17 cellular contexts compared by ENCODE assay signal in the genomic region with DNA sequence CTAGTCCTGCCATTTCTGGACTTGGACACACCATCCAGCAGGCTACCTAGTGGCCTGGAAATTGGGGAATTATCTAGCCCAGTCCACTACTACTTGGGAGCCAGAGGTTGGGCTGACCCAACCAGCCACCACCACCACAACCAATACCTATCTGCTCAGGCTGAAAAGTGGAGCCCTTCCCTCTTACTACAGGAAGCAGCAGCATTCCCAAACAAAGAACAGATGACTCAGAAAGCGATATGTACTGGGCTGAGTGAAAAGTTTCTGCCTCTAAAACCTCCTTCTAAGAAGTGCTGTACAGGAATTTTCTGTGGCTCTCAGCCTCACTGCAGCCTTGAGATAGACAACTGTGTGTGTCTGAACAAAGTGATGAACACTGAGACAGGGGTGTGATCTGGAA.
DNase-seq lines count a peak whose midpoint lies in the region; ATAC-seq and TF ChIP-seq lines count a peak whose summit lies in the region.
"Had no signal": no experiment of that assay in that cellular context is flagged by ENCODE, and none has a peak within 500 bp of the region (broad histone marks: within the 10 kb centered on the region; RNA-seq: fewer than 3 reads in every experiment).

No MANE protein-coding gene starts in this region.

- H4K8ac ChIP-seq in mesenchymal stem cell (ENCODE audit: low read length), result peak overlapping the region; percentile 89

- H3K4me3 ChIP-seq in mesenchymal stem cell (ENCODE audit: insufficient read depth in 1 of 2, low read depth in 1 of 2, low read length in 2 of 2), result no peak overlapping the region
- H3K4me3 ChIP-seq in aorta (ENCODE audit: low read length in 2 of 2), result no peak overlapping the region
- H3K4me3 ChIP-seq in BE2C (ENCODE audit: low read depth, low read length), result no peak overlapping the region
- H3K4me3 ChIP-seq: BLaER1, SJCRH30 had no signal

- H3K79me1 ChIP-seq in mesenchymal stem cell (replicated peaks; ENCODE audit: low read length, poor library complexity, severe bottlenecking), result no peaks in the 10 kb centered on the region

- no peak overlapping the region for H2BK12ac ChIP-seq in mesenchymal stem cell (ENCODE audit: low read length in 2 of 2)

- peak overlapping the region; percentile 49 to 82 for H3K4ac ChIP-seq in mesenchymal stem cell (ENCODE audit: low read depth in 1 of 2, low read length in 2 of 2)

- intact Hi-C loops in aorta (cut with DNase I), result no loop called here

- no peak overlapping the region for H2AFZ ChIP-seq in mesenchymal stem cell (ENCODE audit: low read depth, low read length)

- no peak overlapping the region for H3K4me2 ChIP-seq in mesenchymal stem cell (ENCODE audit: low read length, poor library complexity, severe bottlenecking)
- H3K4me2 ChIP-seq: BLaER1 had no signal

- peak overlapping the region; percentile 75 to 95 for H3K18ac ChIP-seq in mesenchymal stem cell (ENCODE audit: low read depth in 1 of 2, low read length in 2 of 2)

- H3K36me3 ChIP-seq in mesenchymal stem cell (ENCODE audit: control insufficient read depth in 1 of 2, insufficient read depth in 2 of 2, low read depth in 1 of 2, low read length in 2 of 2) (no peaks in the 10 kb centered on the region), aorta (ENCODE audit: control insufficient read depth in 1 of 2, insufficient read depth in 2 of 2, low read length in 1 of 2) (no peaks in the 10 kb centered on the region), BE2C (no peaks in the 10 kb centered on the region)
- H3K36me3 ChIP-seq: BLaER1, SJCRH30 had no signal

- peak overlapping the region; percentile 79 for H4K91ac ChIP-seq in mesenchymal stem cell (ENCODE audit: low read length)

- H3K14ac ChIP-seq in mesenchymal stem cell (ENCODE audit: low read length in 2 of 2), result peak overlapping the region in 1 of 2 experiments; percentile 75

- H2BK120ac ChIP-seq in mesenchymal stem cell (ENCODE audit: low read depth, low read length), result no peak overlapping the region

- no peak overlapping the region for H3K23ac ChIP-seq in mesenchymal stem cell (ENCODE audit: low read length in 2 of 2)

- H2BK5ac ChIP-seq in mesenchymal stem cell (ENCODE audit: low read depth, low read length, poor library complexity, severe bottlenecking), result no peak overlapping the region

- H3K27me3 ChIP-seq in mesenchymal stem cell (ENCODE audit: control insufficient read depth in 1 of 2, insufficient read depth in 1 of 2, low read length in 2 of 2), result no peaks in the 10 kb centered on the region
- no peaks in the 10 kb centered on the region for H3K27me3 ChIP-seq in aorta (ENCODE audit: control insufficient read depth in 1 of 2, insufficient read depth in 2 of 2, low read length in 1 of 2)
- no peaks in the 10 kb centered on the region for H3K27me3 ChIP-seq in BE2C
- H3K27me3 ChIP-seq: BLaER1, SJCRH30 had no signal

- H3K4me1 ChIP-seq in mesenchymal stem cell (ENCODE audit: control insufficient read depth, insufficient read depth, low read depth, low read length), result peaks cover 7% of the 10 kb centered on the region
- H3K4me1 ChIP-seq in aorta (ENCODE audit: control insufficient read depth in 1 of 2, insufficient read depth in 2 of 2, low read length in 2 of 2), result no peaks in the 10 kb centered on the region
- peaks cover 11% of the 10 kb centered on the region for H3K4me1 ChIP-seq in BE2C
- H3K4me1 ChIP-seq: BLaER1, SJCRH30 had no signal

- H3K9ac ChIP-seq in mesenchymal stem cell (ENCODE audit: low read length), result no peak overlapping the region
- H3K9ac ChIP-seq: BLaER1 had no signal

- no peak overlapping the region for H2AK5ac ChIP-seq in mesenchymal stem cell (ENCODE audit: low read length, severe bottlenecking)

- DNase-seq in HPDE6-E6E7 (ENCODE audit: extremely low spot score), result peak; percentile 25
- peak; percentile 54 for DNase-seq in SW480 (ENCODE audit: low spot score)
- DNase-seq in mesenchymal stem cell, result peak; percentile 47
- DNase-seq in aorta, result no peak
- no peak for DNase-seq in cerebellar nuclear complex (lab: John Stamatoyannopoulos, UW)
- DNase-seq in BE2C, result no peak
- DNase-seq in activated CD4-positive, alpha-beta T cell treated with anti-CD3 and anti-CD28 coated beads, Interleukin-2, amount 50 U/mL, for 1 hour, result no peak
- DNase-seq: CD8-positive, alpha-beta memory T cell; DMS 273 treated with DMSO at 0.1 percent for 48 hours; EL; HFFc6; NCI-H187 treated with DMSO at 0.1 percent for 48 hours; NCI-H2171; NCI-H774 had no signal

- WGBS in mesenchymal stem cell, result 29% methylated on average over 1 of the region's 1 CpG
- WGBS in aorta, 2 donors, result 59 to 72% methylated on average over 1 of the region's 1 CpG

- H3K27ac ChIP-seq in mesenchymal stem cell (ENCODE audit: low read length, poor library complexity, severe bottlenecking) (no peak overlapping the region), aorta (ENCODE audit: low read depth in 1 of 2, low read length in 2 of 2) (no peak overlapping the region)
- H3K27ac ChIP-seq: BLaER1, HL-60, SJCRH30 had no signal

- H2BK15ac ChIP-seq in mesenchymal stem cell (ENCODE audit: low read depth, poor library complexity, severe bottlenecking), result no peak overlapping the region

- TF ChIP-seq CTCF in BE2C (IDR thresholded peaks at IDR 0.05; ENCODE audit: low read depth, low read length), result no peak

- H3K9me3 ChIP-seq in mesenchymal stem cell (ENCODE audit: control insufficient read depth, low read length) (no peaks in the 10 kb centered on the region), aorta (ENCODE audit: control insufficient read depth, low read length) (peaks cover 3% of the 10 kb centered on the region), BE2C (no peaks in the 10 kb centered on the region)
- H3K9me3 ChIP-seq: BLaER1, SJCRH30 had no signal

- peak; percentile 10 for ATAC-seq in aorta (ENCODE audit: low FRiP score)

Comparison
In these comparisons a context has a peak if more than half of its experiments do, and no peak if none do; other contexts are left out.
1. DNase-seq: peak in HPDE6-E6E7 (single experiment), SW480 (single experiment) and mesenchymal stem cell (single experiment); none in aorta (0 of 2), cerebellar nuclear complex (0 of 2), BE2C (single experiment) and activated CD4-positive, alpha-beta T cell treated with anti-CD3 and anti-CD28 coated beads, Interleukin-2, amount 50 U/mL, for 1 hour (single experiment).